Comparison of ENCODE assay signal across 8 cellular contexts in the genomic region with DNA sequence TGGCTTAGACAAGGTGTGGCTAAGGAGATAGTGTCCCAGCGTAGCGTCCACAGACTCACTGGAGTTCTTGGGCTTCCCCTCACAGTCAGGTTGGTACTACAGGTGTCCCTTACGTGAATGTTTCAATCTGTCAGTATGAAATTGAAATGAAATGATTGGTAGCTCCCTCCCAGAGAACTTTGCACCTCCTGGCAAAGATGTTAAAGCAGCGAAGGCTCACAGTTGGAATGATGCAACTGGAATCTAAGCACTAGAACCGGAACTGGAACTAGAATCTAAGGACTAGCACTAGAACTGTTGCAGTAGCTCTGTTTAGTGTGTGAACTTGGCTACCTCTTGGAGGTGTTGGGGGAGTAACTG. TPM values are rescaled to one million over a fixed set of nuclear protein-coding genes. Genes with fewer than 3 reads are reported as not detected.
DNase-seq lines count a peak whose midpoint lies in the region; ATAC-seq and TF ChIP-seq lines count a peak whose summit lies in the region.

No MANE protein-coding gene starts in this region.

- ATAC-seq in HG02588 (IDR thresholded peaks at IDR 0.05; ENCODE audit: unreplicated experiment) = no peak
- ATAC-seq in GM21423 (IDR thresholded peaks at IDR 0.05; ENCODE audit: unreplicated experiment) = no peak

- H2AFZ ChIP-seq in OCI-LY3 (ENCODE audit: low read depth, low read length) = no peak overlapping the region

- H3K36me3 ChIP-seq in OCI-LY3 (replicated peaks; ENCODE audit: low read depth, low read length) = peaks cover 29% of the 10 kb centered on the region
- no peaks in the 10 kb centered on the region for H3K36me3 ChIP-seq in esophagus (ENCODE audit: control insufficient read depth in 2 of 2, insufficient read depth in 2 of 2, low read length in 1 of 2)
- H3K36me3 ChIP-seq in prostate gland = no peaks in the 10 kb centered on the region

- H3K4me1 ChIP-seq in OCI-LY3 (ENCODE audit: low read length) (peaks cover 37% of the 10 kb centered on the region), esophagus (ENCODE audit: control insufficient read depth in 2 of 2, insufficient read depth in 2 of 2, low read length in 1 of 2) (peaks cover 4 to 5% of the 10 kb centered on the region in 2 donors), prostate gland (replicated peaks) (peaks cover 3% of the 10 kb centered on the region)

- peaks cover 44% of the 10 kb centered on the region for H3K79me2 ChIP-seq in OCI-LY3 (ENCODE audit: low read length)

- H3K9me3 ChIP-seq in OCI-LY3 (ENCODE audit: insufficient read depth, low read length) = no peaks in the 10 kb centered on the region
- no peaks in the 10 kb centered on the region for H3K9me3 ChIP-seq in esophagus (ENCODE audit: control insufficient read depth in 2 of 2, insufficient read depth in 1 of 2, low read depth in 1 of 2, low read length in 1 of 2)
- no peaks in the 10 kb centered on the region for H3K9me3 ChIP-seq in prostate gland

- TF ChIP-seq POLR2A in prostate gland (IDR thresholded peaks at IDR 0.05) = no peak

- H3K9ac ChIP-seq in OCI-LY3 (ENCODE audit: low read length) = peak overlapping the region; percentile 83

- H4K20me1 ChIP-seq in OCI-LY3 (ENCODE audit: insufficient read depth, low read length) = peaks cover 14% of the 10 kb centered on the region

- H3K4me2 ChIP-seq in OCI-LY3 (ENCODE audit: low read length) = peak overlapping the region; percentile 89

- H3K27me3 ChIP-seq in OCI-LY3 (ENCODE audit: low read depth, low read length) (no peaks in the 10 kb centered on the region), esophagus (ENCODE audit: control insufficient read depth in 1 of 2, insufficient read depth in 2 of 2, low read length in 2 of 2) (no peaks in the 10 kb centered on the region), prostate gland (replicated peaks; ENCODE audit: insufficient read depth) (no peaks in the 10 kb centered on the region)

- 39 to 50% methylated on average over 5 of the region's 5 CpGs for WGBS in esophagus, 2 donors
- 53% methylated on average over 5 of the region's 5 CpGs for WGBS in prostate gland

- no peak overlapping the region for H3K27ac ChIP-seq in OCI-LY3 (ENCODE audit: low read length)
- H3K27ac ChIP-seq in esophagus (ENCODE audit: low read depth in 2 of 2, low read length in 1 of 2) = peak overlapping the region in 1 of 2 donors; percentile 13
- H3K27ac ChIP-seq in prostate gland = peak overlapping the region; percentile 78 to 84

- DNase-seq in DMS 273 (lab: John Stamatoyannopoulos, UW; ENCODE audit: unreplicated experiment) (peak; percentile 18), DMS 273 treated with DMSO at 0.1 percent for 48 hours (lab: John Stamatoyannopoulos, UW) (no peak), prostate gland (ENCODE audit: low spot score) (no peak), NCI-H1092 (lab: John Stamatoyannopoulos, UW) (no peak)

- H3K4me3 ChIP-seq in OCI-LY3 (ENCODE audit: low read length) (peak overlapping the region; percentile 92), esophagus (ENCODE audit: low read depth in 1 of 2, low read length in 2 of 2) (peak overlapping the region; percentile 79 to 91), prostate gland (peak overlapping the region; percentile 60 to 79)

- intact Hi-C loops in prostate gland (cut with DNase I) = loop anchor here (5.0 kb wide), 1 partner anchor 50 kb away; no protein-coding TSS in a partner anchor

- TF ChIP-seq CTCF in OCI-LY3 (IDR thresholded peaks at IDR 0.05; ENCODE audit: low read depth, low read length) (no peak), prostate gland (IDR thresholded peaks at IDR 0.05) (no peak)

RNA-seq across cellular contexts. Expression of gene SLC31A1, which starts 1.1 kb away (rescaled TPM):
- 10 to 100 TPM in 1 of 2 donors, 1 to 10 TPM in 1; 5.4 to 10.4 TPM for polyA plus RNA-seq in esophagus
- 10 to 100 TPM; 22.8 to 68.5 TPM for total RNA-seq in prostate gland

RNA-seq across cellular contexts. Expression of gene FKBP15, which starts 1.4 kb away (rescaled TPM):
- 10 to 100 TPM; 10.5 to 11.6 TPM for polyA plus RNA-seq in esophagus
- 10 to 100 TPM; 22.5 to 25.7 TPM for total RNA-seq in prostate gland

RNA-seq across cellular contexts. Expression of gene CDC26, which starts 52.9 kb away (rescaled TPM):
- polyA plus RNA-seq in esophagus = 10 to 100 TPM; 13.5 to 27.9 TPM
- 10 to 100 TPM; 17.8 to 21.2 TPM for total RNA-seq in prostate gland

RNA-seq across cellular contexts. Expression of gene PRPF4, which starts 53.0 kb away (rescaled TPM):
- polyA plus RNA-seq in esophagus = 10 to 100 TPM in 1 of 2 donors, 1 to 10 TPM in 1; 5.1 to 11.3 TPM
- total RNA-seq in prostate gland = 10 to 100 TPM; 25.0 to 27.1 TPM
